In the genomic region with DNA sequence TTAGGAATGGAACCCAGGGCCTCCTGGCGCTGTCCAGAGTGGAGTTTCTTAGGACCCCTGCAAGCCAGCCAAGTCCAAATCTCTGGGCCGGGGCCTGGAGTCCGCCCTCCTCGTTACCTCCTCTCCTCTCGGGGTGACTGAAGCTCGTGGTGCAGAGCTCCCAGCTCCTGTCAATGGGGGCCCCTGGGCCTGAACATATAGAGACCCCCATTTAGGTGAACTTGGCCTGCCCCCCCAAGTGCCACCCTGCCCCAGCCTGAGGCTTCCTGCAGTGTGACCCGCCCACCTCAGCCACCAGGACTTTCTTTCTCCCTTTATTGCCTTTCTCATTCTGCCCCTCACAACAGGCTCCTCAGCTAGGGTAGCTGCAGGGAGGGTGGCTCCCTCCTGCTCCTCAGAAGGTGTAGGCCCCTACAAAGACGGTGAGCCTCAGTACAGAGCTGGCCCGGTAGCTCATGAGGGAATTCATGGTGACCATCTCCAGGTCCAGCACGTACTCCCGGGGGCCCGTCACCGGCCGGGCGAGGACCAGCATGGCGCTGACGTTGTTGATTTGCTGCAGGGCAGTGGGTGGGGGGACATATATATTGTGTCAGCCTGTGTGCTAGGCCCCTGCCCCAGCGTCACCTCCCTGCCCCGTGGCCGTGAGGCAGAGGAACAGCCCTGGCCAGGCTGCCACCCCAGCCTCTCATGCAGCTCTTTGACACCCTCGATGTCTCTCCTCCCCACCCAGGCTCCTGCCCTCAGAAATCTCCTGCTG, we compare ENCODE assay signal across 1 cellular context.
TF ChIP-seq lines count a peak whose summit lies in the region.

No MANE protein-coding gene starts in this region.

TF ChIP-seq in GM12878, 131 proteins besides CTCF, POLR2A, EP300 and RAD21:
- TF ChIP-seq CEBPB (IDR thresholded peaks at IDR 0.05; ENCODE audit: borderline replicate concordance in 1 of 2, low read depth in 2 of 2, low read length in 2 of 2), result no peak
- no peak for TF ChIP-seq EZH2 (IDR thresholded peaks at IDR 0.05; ENCODE audit: borderline replicate concordance, control insufficient read depth, low read depth, low read length)
- no peak for TF ChIP-seq TARDBP (IDR thresholded peaks at IDR 0.05; ENCODE audit: borderline replicate concordance)
- TF ChIP-seq MTA3 (IDR thresholded peaks at IDR 0.05; ENCODE audit: borderline replicate concordance, low read length), result no peak
- no peak for TF ChIP-seq ETV6 (conservative IDR thresholded peaks at IDR 0.05 in 1 of 2, IDR thresholded peaks at IDR 0.05 in 1 of 2; ENCODE audit: borderline replicate concordance in 1 of 2, low read depth in 1 of 2)
- no peak for TF ChIP-seq YBX1 (IDR thresholded peaks at IDR 0.05)
- no peak for TF ChIP-seq PAX5 (IDR thresholded peaks at IDR 0.05; ENCODE audit: borderline replicate concordance, low read depth, low read length)
- TF ChIP-seq SMAD5 (IDR thresholded peaks at IDR 0.05; ENCODE audit: low read depth), result no peak
- no peak for TF ChIP-seq BACH1 (IDR thresholded peaks at IDR 0.05; ENCODE audit: borderline replicate concordance)
- TF ChIP-seq NR2C1 (IDR thresholded peaks at IDR 0.05), result no peak
- TF ChIP-seq, protein P1, sequence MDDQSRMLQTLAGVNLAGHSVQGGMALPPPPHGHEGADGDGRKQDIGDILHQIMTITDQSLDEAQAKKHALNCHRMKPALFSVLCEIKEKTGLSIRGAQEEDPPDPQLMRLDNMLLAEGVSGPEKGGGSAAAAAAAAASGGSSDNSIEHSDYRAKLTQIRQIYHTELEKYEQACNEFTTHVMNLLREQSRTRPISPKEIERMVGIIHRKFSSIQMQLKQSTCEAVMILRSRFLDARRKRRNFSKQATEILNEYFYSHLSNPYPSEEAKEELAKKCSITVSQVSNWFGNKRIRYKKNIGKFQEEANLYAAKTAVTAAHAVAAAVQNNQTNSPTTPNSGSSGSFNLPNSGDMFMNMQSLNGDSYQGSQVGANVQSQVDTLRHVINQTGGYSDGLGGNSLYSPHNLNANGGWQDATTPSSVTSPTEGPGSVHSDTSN (IDR thresholded peaks at IDR 0.05; ENCODE audit: insufficient replicate concordance, low read depth, low read length), result no peak
- no peak for TF ChIP-seq ZNF622 (IDR thresholded peaks at IDR 0.05)
- TF ChIP-seq POLR2AphosphoS2 (IDR thresholded peaks at IDR 0.05; ENCODE audit: low read depth, low read length), result no peak
- no peak for TF ChIP-seq CREM (IDR thresholded peaks at IDR 0.05; ENCODE audit: low read depth)
- no peak for TF ChIP-seq SIX5 (IDR thresholded peaks at IDR 0.05; ENCODE audit: low read depth, low read length, severe bottlenecking)
- TF ChIP-seq MYB (IDR thresholded peaks at IDR 0.05; ENCODE audit: borderline replicate concordance, low read depth, low read length), result no peak
- TF ChIP-seq CHD1 (IDR thresholded peaks at IDR 0.05; ENCODE audit: low read depth, low read length), result no peak
